21 cellular contexts compared by ENCODE assay signal in the genomic region with DNA sequence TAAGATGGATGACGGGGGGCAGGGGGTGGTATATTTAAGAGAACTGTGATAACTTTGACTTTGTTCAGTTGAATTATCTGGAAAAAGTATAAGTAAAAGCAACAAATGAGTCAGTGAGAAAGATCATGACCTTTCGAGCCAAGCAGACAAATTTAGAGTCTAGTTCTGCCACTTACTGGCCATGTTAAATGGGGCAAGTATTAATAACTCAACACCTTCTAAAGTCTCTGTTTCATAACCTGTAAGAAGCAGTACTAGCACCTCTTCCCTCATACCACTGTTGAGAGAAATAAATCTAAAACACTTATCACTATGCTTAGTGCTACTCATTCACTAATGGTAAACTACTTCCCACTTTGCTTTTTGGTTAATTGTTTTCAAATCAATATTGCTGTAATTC.
"Had no signal": no experiment of that assay in that cellular context is flagged by ENCODE, and none has a peak within 500 bp of the region (broad histone marks: within the 10 kb centered on the region; RNA-seq: fewer than 3 reads in every experiment).

No MANE protein-coding gene starts in this region.

- H3K4me1 ChIP-seq: ascending aorta, parathyroid adenoma had no signal

- DNase-seq: activated CD4-positive, alpha-beta T cell treated with anti-CD3 and anti-CD28 coated beads, Interleukin-2, amount 50 U/mL, for 1 hour; activated CD4-positive, CD25-positive, alpha-beta regulatory T cell treated with anti-CD3 and anti-CD28 coated beads, Interleukin-2, amount 50 U/mL, for 72 hours; activated gamma-delta T cell; cortex of kidney; effector CD4-positive, alpha-beta T cell; hypothalamus; islet precursor cell; left colon; retina; stimulated activated CD4-positive, alpha-beta T cell treated with anti-CD3 and anti-CD28 coated beads, Interleukin-12 subunit alpha, Interleukin-12 subunit beta, amount 100 ng/mL, for 4 hours; stimulated activated CD4-positive, alpha-beta T cell treated with anti-CD3 and anti-CD28 coated beads, Interleukin-1b, Interleukin-23, amount 100 ng/mL, for 48 hours; stimulated activated CD8-positive, alpha-beta memory T cell treated with anti-CD3 and anti-CD28 coated beads, Interleukin-4, amount 100 ng/mL, for 48 hours; stimulated activated naive CD4-positive, alpha-beta T cell had no signal

- ATAC-seq: left colon; natural killer cell treated with Interleukin-12 subunit alpha and Interleukin-12 subunit beta and Interleukin-15 and Interleukin-18, amount 100 ng/mL, for 72 hours had no signal

- H3K27me3 ChIP-seq: ascending aorta had no signal

- H3K9me3 ChIP-seq: ascending aorta had no signal

- H3K9ac ChIP-seq: parathyroid adenoma had no signal

- H3K36me3 Mint-ChIP-seq: natural killer cell treated with Interleukin-12 subunit alpha and Interleukin-12 subunit beta and Interleukin-15 and Interleukin-18, amount 100 ng/mL, for 72 hours had no signal

- H3K27ac Mint-ChIP-seq: activated naive CD4-positive, alpha-beta T cell treated with anti-CD3 and anti-CD28 coated beads, Interleukin-2, amount 50 U/mL, for 24 hours; mesothelial cell of epicardium; natural killer cell treated with Interleukin-12 subunit alpha and Interleukin-12 subunit beta and Interleukin-15 and Interleukin-18, amount 100 ng/mL, for 72 hours had no signal

- H2AFZ ChIP-seq: parathyroid adenoma had no signal

- H3K36me3 ChIP-seq: ascending aorta had no signal

- H3K4me1 Mint-ChIP-seq: activated naive CD4-positive, alpha-beta T cell treated with anti-CD3 and anti-CD28 coated beads, Interleukin-2, amount 50 U/mL, for 24 hours; central memory CD8-positive, alpha-beta T cell had no signal

- H3K4me3 Mint-ChIP-seq: activated naive CD4-positive, alpha-beta T cell treated with anti-CD3 and anti-CD28 coated beads, Interleukin-2, amount 50 U/mL, for 24 hours; central memory CD8-positive, alpha-beta T cell; mesothelial cell of epicardium; natural killer cell treated with Interleukin-12 subunit alpha and Interleukin-12 subunit beta and Interleukin-15 and Interleukin-18, amount 100 ng/mL, for 72 hours had no signal

- H3K4me3 ChIP-seq: ascending aorta, lung had no signal

- H3K27me3 Mint-ChIP-seq: activated naive CD4-positive, alpha-beta T cell treated with anti-CD3 and anti-CD28 coated beads, Interleukin-2, amount 50 U/mL, for 24 hours; central memory CD8-positive, alpha-beta T cell; natural killer cell treated with Interleukin-12 subunit alpha and Interleukin-12 subunit beta and Interleukin-15 and Interleukin-18, amount 100 ng/mL, for 72 hours had no signal

- FAIRE-seq: frontal cortex had no signal

- H3K79me2 ChIP-seq: parathyroid adenoma had no signal

- H3K27ac ChIP-seq: ascending aorta, parathyroid adenoma had no signal
